In the genomic region with DNA sequence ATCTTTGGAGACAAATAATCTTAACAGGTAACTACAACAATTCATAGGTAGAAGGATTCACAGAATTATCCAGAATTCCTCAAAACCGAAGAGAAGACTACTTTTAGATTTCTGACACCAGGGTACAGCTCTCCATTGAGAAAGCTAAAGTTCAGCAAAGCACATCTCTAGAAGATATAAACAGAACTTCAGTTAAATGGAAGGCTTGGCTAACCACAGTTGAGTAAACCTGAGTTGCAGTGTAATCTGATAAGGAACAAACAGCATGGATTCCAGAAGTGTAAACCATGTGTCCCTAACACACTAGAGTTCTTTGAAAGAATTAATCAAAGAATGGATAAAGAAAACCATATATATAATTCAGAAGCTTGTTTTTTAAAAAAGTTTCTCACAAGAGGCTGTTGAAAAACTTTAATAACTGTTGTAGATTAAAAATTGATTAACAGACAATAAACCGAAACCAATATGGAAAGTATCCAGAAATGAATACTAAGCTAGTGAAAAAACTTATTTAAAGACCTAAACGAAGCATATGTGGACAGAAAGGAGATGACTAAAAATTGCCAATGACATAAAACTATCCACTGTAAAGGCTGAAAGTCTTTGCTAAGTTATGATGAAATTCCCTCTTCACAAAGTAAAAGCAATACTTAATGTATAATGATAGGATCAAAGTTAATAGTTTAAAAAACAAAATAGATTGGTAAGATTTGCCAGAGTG, we compare ENCODE assay signal across 1 cellular context.
TF ChIP-seq lines count a peak whose summit lies in the region.

No MANE protein-coding gene starts in this region.

TF ChIP-seq in K562, 482 proteins besides CTCF, POLR2A, EP300 and RAD21 (continued from another document and continues in another):
- TF ChIP-seq, protein P1, sequence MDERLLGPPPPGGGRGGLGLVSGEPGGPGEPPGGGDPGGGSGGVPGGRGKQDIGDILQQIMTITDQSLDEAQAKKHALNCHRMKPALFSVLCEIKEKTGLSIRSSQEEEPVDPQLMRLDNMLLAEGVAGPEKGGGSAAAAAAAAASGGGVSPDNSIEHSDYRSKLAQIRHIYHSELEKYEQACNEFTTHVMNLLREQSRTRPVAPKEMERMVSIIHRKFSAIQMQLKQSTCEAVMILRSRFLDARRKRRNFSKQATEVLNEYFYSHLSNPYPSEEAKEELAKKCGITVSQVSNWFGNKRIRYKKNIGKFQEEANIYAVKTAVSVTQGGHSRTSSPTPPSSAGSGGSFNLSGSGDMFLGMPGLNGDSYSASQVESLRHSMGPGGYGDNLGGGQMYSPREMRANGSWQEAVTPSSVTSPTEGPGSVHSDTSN (CRISPR knock-in tag; IDR thresholded peaks at IDR 0.05; ENCODE audit: low read depth) = no peak
- TF ChIP-seq, protein P1 (tag; conservative IDR thresholded peaks at IDR 0.05; ENCODE audit: low read depth) = no peak
- TF ChIP-seq FOSL1 (tag; conservative IDR thresholded peaks at IDR 0.05) (peak; percentile 37; the same call in 1 of the 2 replicates), ZNF507 (tag; conservative IDR thresholded peaks at IDR 0.05) (no peak), SNIP1 (IDR thresholded peaks at IDR 0.05; ENCODE audit: low read depth) (no peak), DACH1 (IDR thresholded peaks at IDR 0.05; ENCODE audit: partially characterized antibody) (no peak), ELF4 (CRISPR knock-in tag; IDR thresholded peaks at IDR 0.05) (no peak), DEAF1 (CRISPR knock-in tag; IDR thresholded peaks at IDR 0.05) (no peak), TGIF2 (CRISPR knock-in tag; IDR thresholded peaks at IDR 0.05) (no peak), GATAD2B (IDR thresholded peaks at IDR 0.05; ENCODE audit: borderline replicate concordance) (no peak), FUS (optimal IDR thresholded peaks at IDR 0.05; ENCODE audit: low read depth, low read length) (no peak), BRF1 (IDR thresholded peaks at IDR 0.05; ENCODE audit: borderline replicate concordance, extremely low read depth, insufficient read length) (no peak), GMEB1 (CRISPR knock-in tag; IDR thresholded peaks at IDR 0.05) (no peak), HNRNPK (IDR thresholded peaks at IDR 0.05; ENCODE audit: low read depth, low read length, poor library complexity, severe bottlenecking) (no peak), ARID2 (IDR thresholded peaks at IDR 0.05) (no peak), ZBTB7A (IDR thresholded peaks at IDR 0.05; ENCODE audit: borderline replicate concordance, control insufficient read depth, low read depth, low read length) (no peak), PRMT5 (CRISPR knock-in tag; IDR thresholded peaks at IDR 0.05) (no peak), ETV1 (tag; conservative IDR thresholded peaks at IDR 0.05; ENCODE audit: low read depth) (no peak), THRB (CRISPR knock-in tag; conservative IDR thresholded peaks at IDR 0.05) (no peak), BCOR (IDR thresholded peaks at IDR 0.05) (no peak), CEBPB (tag; IDR thresholded peaks at IDR 0.05) (peak; percentile 48), OTX1 (CRISPR knock-in tag; IDR thresholded peaks at IDR 0.05) (no peak), NCOA4 (IDR thresholded peaks at IDR 0.05; ENCODE audit: partially characterized antibody) (no peak), POU5F1 (IDR thresholded peaks at IDR 0.05; ENCODE audit: borderline replicate concordance, low read depth, low read length, partially characterized antibody) (no peak), ZSCAN29 (IDR thresholded peaks at IDR 0.05) (no peak), ARID1B (IDR thresholded peaks at IDR 0.05) (peak; percentile 32; the same call in 1 of the 2 replicates), SMARCC2 (IDR thresholded peaks at IDR 0.05; ENCODE audit: low read depth) (no peak), XRCC4 (IDR thresholded peaks at IDR 0.05; ENCODE audit: extremely low read depth, insufficient read depth, insufficient read length) (no peak), YY1 (IDR thresholded peaks at IDR 0.05; ENCODE audit: borderline replicate concordance in 1 of 3, control insufficient read depth in 1 of 3, extremely low read depth in 1 of 3, insufficient read depth in 3 of 3, insufficient read length in 1 of 3, insufficient replicate concordance in 2 of 3, low read depth in 1 of 3, low read length in 2 of 3) (peak in 1 of 3 experiments; percentile 27), ZNF696 (CRISPR knock-in tag; conservative IDR thresholded peaks at IDR 0.05) (no peak), POLR2H (tag; IDR thresholded peaks at IDR 0.05; ENCODE audit: low read depth) (peak; percentile 40; the same call in 1 of the 2 replicates), ZBTB43 (CRISPR knock-in tag; IDR thresholded peaks at IDR 0.05) (no peak)
- TF ChIP-seq, protein P2, sequence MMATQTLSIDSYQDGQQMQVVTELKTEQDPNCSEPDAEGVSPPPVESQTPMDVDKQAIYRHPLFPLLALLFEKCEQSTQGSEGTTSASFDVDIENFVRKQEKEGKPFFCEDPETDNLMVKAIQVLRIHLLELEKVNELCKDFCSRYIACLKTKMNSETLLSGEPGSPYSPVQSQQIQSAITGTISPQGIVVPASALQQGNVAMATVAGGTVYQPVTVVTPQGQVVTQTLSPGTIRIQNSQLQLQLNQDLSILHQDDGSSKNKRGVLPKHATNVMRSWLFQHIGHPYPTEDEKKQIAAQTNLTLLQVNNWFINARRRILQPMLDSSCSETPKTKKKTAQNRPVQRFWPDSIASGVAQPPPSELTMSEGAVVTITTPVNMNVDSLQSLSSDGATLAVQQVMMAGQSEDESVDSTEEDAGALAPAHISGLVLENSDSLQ (IDR thresholded peaks at IDR 0.05) = no peak
- TF ChIP-seq, protein P3, sequence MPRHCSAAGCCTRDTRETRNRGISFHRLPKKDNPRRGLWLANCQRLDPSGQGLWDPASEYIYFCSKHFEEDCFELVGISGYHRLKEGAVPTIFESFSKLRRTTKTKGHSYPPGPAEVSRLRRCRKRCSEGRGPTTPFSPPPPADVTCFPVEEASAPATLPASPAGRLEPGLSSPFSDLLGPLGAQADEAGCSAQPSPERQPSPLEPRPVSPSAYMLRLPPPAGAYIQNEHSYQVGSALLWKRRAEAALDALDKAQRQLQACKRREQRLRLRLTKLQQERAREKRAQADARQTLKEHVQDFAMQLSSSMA (CRISPR knock-in tag; IDR thresholded peaks at IDR 0.05) = no peak
- TF ChIP-seq, protein P4, sequence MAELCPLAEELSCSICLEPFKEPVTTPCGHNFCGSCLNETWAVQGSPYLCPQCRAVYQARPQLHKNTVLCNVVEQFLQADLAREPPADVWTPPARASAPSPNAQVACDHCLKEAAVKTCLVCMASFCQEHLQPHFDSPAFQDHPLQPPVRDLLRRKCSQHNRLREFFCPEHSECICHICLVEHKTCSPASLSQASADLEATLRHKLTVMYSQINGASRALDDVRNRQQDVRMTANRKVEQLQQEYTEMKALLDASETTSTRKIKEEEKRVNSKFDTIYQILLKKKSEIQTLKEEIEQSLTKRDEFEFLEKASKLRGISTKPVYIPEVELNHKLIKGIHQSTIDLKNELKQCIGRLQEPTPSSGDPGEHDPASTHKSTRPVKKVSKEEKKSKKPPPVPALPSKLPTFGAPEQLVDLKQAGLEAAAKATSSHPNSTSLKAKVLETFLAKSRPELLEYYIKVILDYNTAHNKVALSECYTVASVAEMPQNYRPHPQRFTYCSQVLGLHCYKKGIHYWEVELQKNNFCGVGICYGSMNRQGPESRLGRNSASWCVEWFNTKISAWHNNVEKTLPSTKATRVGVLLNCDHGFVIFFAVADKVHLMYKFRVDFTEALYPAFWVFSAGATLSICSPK (IDR thresholded peaks at IDR 0.05; ENCODE audit: borderline replicate concordance) = no peak
- TF ChIP-seq, protein P5, sequence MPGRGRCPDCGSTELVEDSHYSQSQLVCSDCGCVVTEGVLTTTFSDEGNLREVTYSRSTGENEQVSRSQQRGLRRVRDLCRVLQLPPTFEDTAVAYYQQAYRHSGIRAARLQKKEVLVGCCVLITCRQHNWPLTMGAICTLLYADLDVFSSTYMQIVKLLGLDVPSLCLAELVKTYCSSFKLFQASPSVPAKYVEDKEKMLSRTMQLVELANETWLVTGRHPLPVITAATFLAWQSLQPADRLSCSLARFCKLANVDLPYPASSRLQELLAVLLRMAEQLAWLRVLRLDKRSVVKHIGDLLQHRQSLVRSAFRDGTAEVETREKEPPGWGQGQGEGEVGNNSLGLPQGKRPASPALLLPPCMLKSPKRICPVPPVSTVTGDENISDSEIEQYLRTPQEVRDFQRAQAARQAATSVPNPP (IDR thresholded peaks at IDR 0.05; ENCODE audit: borderline replicate concordance, insufficient read depth, insufficient read length) = no peak
- TF ChIP-seq, protein P6, sequence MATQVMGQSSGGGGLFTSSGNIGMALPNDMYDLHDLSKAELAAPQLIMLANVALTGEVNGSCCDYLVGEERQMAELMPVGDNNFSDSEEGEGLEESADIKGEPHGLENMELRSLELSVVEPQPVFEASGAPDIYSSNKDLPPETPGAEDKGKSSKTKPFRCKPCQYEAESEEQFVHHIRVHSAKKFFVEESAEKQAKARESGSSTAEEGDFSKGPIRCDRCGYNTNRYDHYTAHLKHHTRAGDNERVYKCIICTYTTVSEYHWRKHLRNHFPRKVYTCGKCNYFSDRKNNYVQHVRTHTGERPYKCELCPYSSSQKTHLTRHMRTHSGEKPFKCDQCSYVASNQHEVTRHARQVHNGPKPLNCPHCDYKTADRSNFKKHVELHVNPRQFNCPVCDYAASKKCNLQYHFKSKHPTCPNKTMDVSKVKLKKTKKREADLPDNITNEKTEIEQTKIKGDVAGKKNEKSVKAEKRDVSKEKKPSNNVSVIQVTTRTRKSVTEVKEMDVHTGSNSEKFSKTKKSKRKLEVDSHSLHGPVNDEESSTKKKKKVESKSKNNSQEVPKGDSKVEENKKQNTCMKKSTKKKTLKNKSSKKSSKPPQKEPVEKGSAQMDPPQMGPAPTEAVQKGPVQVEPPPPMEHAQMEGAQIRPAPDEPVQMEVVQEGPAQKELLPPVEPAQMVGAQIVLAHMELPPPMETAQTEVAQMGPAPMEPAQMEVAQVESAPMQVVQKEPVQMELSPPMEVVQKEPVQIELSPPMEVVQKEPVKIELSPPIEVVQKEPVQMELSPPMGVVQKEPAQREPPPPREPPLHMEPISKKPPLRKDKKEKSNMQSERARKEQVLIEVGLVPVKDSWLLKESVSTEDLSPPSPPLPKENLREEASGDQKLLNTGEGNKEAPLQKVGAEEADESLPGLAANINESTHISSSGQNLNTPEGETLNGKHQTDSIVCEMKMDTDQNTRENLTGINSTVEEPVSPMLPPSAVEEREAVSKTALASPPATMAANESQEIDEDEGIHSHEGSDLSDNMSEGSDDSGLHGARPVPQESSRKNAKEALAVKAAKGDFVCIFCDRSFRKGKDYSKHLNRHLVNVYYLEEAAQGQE (CRISPR knock-in tag; IDR thresholded peaks at IDR 0.05; ENCODE audit: low read depth) = no peak
- TF ChIP-seq, protein P7, sequence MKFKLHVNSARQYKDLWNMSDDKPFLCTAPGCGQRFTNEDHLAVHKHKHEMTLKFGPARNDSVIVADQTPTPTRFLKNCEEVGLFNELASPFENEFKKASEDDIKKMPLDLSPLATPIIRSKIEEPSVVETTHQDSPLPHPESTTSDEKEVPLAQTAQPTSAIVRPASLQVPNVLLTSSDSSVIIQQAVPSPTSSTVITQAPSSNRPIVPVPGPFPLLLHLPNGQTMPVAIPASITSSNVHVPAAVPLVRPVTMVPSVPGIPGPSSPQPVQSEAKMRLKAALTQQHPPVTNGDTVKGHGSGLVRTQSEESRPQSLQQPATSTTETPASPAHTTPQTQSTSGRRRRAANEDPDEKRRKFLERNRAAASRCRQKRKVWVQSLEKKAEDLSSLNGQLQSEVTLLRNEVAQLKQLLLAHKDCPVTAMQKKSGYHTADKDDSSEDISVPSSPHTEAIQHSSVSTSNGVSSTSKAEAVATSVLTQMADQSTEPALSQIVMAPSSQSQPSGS (CRISPR knock-in tag; IDR thresholded peaks at IDR 0.05) = no peak
